ENCODE assay signal across 28 cellular contexts in the genomic region with DNA sequence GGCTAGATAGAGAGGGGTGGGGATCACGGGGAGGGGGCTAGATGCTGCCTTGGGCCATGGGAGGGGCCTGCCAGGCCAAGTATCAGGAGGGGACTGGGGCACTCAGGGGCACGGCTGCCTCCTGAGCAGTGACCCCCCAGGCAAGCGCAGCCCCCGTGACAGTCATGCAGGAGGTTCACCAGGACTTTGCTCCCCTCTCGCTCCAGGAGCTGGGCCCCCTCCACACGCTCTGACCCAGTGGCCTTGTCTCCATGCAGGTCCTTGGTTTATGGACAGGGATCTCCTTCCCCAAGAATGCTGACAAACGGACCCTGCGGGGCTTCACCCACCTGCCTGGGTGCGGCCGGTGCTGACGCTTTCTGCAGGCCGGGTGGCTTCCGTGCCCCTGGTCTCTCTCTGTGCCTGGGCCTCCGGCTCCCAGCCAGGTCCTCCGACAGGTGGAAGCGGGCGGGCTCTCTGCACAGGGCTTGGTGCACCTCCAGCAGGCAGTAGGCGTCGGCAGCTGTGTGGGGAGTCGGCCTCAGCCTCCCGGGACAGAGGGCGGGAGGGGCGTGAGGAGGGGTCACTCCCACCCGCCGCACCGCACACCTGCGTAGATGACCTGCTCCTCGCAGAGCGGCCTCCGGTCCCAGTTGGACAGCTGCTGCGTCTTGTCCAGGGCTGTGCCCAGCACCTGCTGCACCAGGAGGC.
"Had no signal": no experiment of that assay in that cellular context is flagged by ENCODE, and none has a peak within 500 bp of the region (broad histone marks: within the 10 kb centered on the region; RNA-seq: fewer than 3 reads in every experiment).

No MANE protein-coding gene starts in this region.

- DNase-seq: activated CD4-positive, alpha-beta T cell treated with anti-CD3 and anti-CD28 coated beads for 4 hours; activated CD4-positive, alpha-beta T cell treated with anti-CD3 and anti-CD28 coated beads, Interleukin-2, amount 50 U/mL, for 48 hours; activated naive CD4-positive, alpha-beta T cell treated with Interleukin-2 at 50 U/mL for 16 hours; activated T-cell treated with anti-CD3 and anti-CD28 coated beads, Interleukin-2, amount 50 U/mL, for 48 hours; anterior cingulate cortex; effector CD8-positive, alpha-beta T cell; esophagus squamous epithelium; gastrocnemius medialis; glutamatergic neuron; islet precursor cell; left cardiac atrium; left ventricle myocardium superior; naive B cell; nephron progenitor cell; psoas muscle; spleen; stimulated activated naive CD4-positive, alpha-beta T cell; testis; transverse colon had no signal

- ATAC-seq: gastrocnemius medialis, left cardiac atrium, left ventricle myocardium superior, pancreas had no signal

- H3K27ac Mint-ChIP-seq: activated naive CD8-positive, alpha-beta T cell; naive B cell; nephron progenitor cell had no signal

- H3K4me3 ChIP-seq: esophagus squamous epithelium, gastrocnemius medialis, pancreas, psoas muscle, right atrium auricular region, spleen, testis, transverse colon had no signal

- H3K4me3 Mint-ChIP-seq: activated naive CD8-positive, alpha-beta T cell; naive B cell; nephron progenitor cell had no signal

- H3K9me3 ChIP-seq: gastrocnemius medialis, pancreas, psoas muscle, testis had no signal

- FAIRE-seq: bronchial epithelial cell, colon, endometrium, pancreas, TTC549 had no signal

- H3K27me3 Mint-ChIP-seq: activated naive CD8-positive, alpha-beta T cell; naive B cell had no signal

- H3K4me1 ChIP-seq: gastrocnemius medialis, pancreas, psoas muscle, testis, transverse colon had no signal

- H3K27ac ChIP-seq: epithelial cell of prostate, esophagus squamous epithelium, gastrocnemius medialis, pancreas, psoas muscle, right atrium auricular region, spleen, testis, transverse colon, VCaP had no signal

- H3K36me3 ChIP-seq: pancreas, right atrium auricular region had no signal

- H3K4me1 Mint-ChIP-seq: naive B cell, nephron progenitor cell had no signal
